Comparison of ENCODE assay signal across 1 cellular context in the genomic region with DNA sequence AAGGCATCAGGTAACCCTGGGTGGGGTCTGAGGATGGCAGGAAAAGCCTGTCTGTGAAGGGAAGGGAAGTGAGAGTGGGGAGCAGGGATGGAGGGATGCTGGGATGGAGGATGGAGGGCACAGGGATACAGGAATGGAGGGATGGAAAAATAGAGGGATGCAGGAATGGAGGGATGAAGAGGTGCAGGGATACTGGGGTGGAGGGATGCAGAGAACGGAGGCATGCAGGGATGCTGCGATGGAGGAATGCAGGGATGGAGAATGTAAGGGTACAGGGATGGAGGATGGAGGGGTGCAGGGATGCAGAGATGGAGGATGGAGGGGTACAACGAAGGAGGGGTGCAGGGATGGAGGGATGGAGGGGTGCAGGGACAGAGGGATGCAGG.
TF ChIP-seq lines count a peak whose summit lies in the region.

No MANE protein-coding gene starts in this region.

TF ChIP-seq in K562, 482 proteins besides CTCF, POLR2A, EP300 and RAD21 (continued from another document):
- TF ChIP-seq, protein P1, sequence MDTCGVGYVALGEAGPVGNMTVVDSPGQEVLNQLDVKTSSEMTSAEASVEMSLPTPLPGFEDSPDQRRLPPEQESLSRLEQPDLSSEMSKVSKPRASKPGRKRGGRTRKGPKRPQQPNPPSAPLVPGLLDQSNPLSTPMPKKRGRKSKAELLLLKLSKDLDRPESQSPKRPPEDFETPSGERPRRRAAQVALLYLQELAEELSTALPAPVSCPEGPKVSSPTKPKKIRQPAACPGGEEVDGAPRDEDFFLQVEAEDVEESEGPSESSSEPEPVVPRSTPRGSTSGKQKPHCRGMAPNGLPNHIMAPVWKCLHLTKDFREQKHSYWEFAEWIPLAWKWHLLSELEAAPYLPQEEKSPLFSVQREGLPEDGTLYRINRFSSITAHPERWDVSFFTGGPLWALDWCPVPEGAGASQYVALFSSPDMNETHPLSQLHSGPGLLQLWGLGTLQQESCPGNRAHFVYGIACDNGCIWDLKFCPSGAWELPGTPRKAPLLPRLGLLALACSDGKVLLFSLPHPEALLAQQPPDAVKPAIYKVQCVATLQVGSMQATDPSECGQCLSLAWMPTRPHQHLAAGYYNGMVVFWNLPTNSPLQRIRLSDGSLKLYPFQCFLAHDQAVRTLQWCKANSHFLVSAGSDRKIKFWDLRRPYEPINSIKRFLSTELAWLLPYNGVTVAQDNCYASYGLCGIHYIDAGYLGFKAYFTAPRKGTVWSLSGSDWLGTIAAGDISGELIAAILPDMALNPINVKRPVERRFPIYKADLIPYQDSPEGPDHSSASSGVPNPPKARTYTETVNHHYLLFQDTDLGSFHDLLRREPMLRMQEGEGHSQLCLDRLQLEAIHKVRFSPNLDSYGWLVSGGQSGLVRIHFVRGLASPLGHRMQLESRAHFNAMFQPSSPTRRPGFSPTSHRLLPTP (IDR thresholded peaks at IDR 0.05; ENCODE audit: borderline replicate concordance, extremely low read depth, insufficient read length), result no peak
- TF ChIP-seq CHD2 (IDR thresholded peaks at IDR 0.05; ENCODE audit: low read depth, low read length) (no peak), POLR2B (IDR thresholded peaks at IDR 0.05; ENCODE audit: low read depth, partially characterized antibody) (peak; percentile 66), WHSC1 (IDR thresholded peaks at IDR 0.05; ENCODE audit: low read length) (no peak), ZNF780A (CRISPR knock-in tag; IDR thresholded peaks at IDR 0.05) (no peak), ZNF431 (CRISPR knock-in tag; IDR thresholded peaks at IDR 0.05) (no peak), CTBP1 (IDR thresholded peaks at IDR 0.05; ENCODE audit: borderline replicate concordance) (peak; percentile 46; the same call in 1 of the 2 replicates), OTX1 (CRISPR knock-in tag; IDR thresholded peaks at IDR 0.05) (0 out of 2 replicates have a peak, but pooled peaks have one; percentile 33)
TF ChIP-seq in K562: peak in this region for 8.
